Comparison of ENCODE assay signal across 8 cellular contexts in genomic region chr12:8218711-8219382, GRCh38. TPM values are rescaled to one million over a fixed set of nuclear protein-coding genes. Genes with fewer than 3 reads are reported as not detected.
"Had no signal": no experiment of that assay in that cellular context is flagged by ENCODE, and none has a peak within 500 bp of the region (broad histone marks: within the 10 kb centered on the region; RNA-seq: fewer than 3 reads in every experiment).

No MANE protein-coding gene starts in this region.

RNA-seq across cellular contexts. Expression of gene FAM90A1, which starts 8.6 kb away (rescaled TPM):
- total RNA-seq: gastroesophageal sphincter, liver, mononuclear cell, osteocyte, progenitor cell of endocrine pancreas, smooth muscle cell, suprapubic skin had no signal
- polyA plus RNA-seq: liver; naive thymus-derived CD4-positive, alpha-beta T cell; smooth muscle cell had no signal
